8 cellular contexts compared by ENCODE assay signal in genomic region chr19:43532962-43533545, GRCh38. TPM values are rescaled to one million over a fixed set of nuclear protein-coding genes. Genes with fewer than 3 reads are reported as not detected.
DNase-seq lines count a peak whose midpoint lies in the region; ATAC-seq and TF ChIP-seq lines count a peak whose summit lies in the region.

TSS of gene ZNF575 (plus strand) at chr19:43533188. CDS start at chr19:43534423, 1,235 bp downstream.

- H3K4me1 ChIP-seq in adipocyte (ENCODE audit: control insufficient read depth, insufficient read depth, low read length) (peaks cover 13% of the 10 kb centered on the region), heart right ventricle (peaks cover 0 to 35% (median 12%) of the 10 kb centered on the region in 9 donors), upper lobe of right lung (peaks cover 12% of the 10 kb centered on the region)

- H3K27me3 ChIP-seq in adipocyte (replicated peaks; ENCODE audit: control insufficient read depth, insufficient read depth, low read length): no peaks in the 10 kb centered on the region
- H3K27me3 ChIP-seq in heart right ventricle: no peaks in the 10 kb centered on the region
- no peaks in the 10 kb centered on the region for H3K27me3 ChIP-seq in upper lobe of right lung

- peak; percentile 96 for DNase-seq in GM10266 (ENCODE audit: extremely low spot score)
- DNase-seq in NCI-H1105 (lab: John Stamatoyannopoulos, UW): peak; percentile 88
- peak; percentile 66 to 86 for DNase-seq in SW 1271 (lab: John Stamatoyannopoulos, UW)
- DNase-seq in adipocyte (ENCODE audit: low read depth): peak; percentile 96
- peak; percentile 89 to 94 for DNase-seq in heart right ventricle
- peak; percentile 96 for DNase-seq in posterior vena cava (ENCODE audit: low spot score)
- DNase-seq in upper lobe of right lung: peak; percentile 94

- H3K27ac ChIP-seq in heart right ventricle: peak within 1 kb of the TSS; percentile 66 to 96 (median 89)
- H3K27ac ChIP-seq in upper lobe of right lung: peak within 1 kb of the TSS; percentile 80

- intact Hi-C loops in heart right ventricle (cut with DNase I) (loop anchor here in 6 of 10 donors (5.0 to 10.0 kb wide), 4 partner anchors 62 to 132 kb away; partner anchors contain the start of genes IRGQ (in 4 of the 6) and ZNF576 (in 4 of the 6)), posterior vena cava (cut with DNase I) (loop anchor here in 1 of 2 donors (10.0 kb wide), 1 partner anchor 62 kb away; the partner anchor contains the start of genes IRGQ and ZNF576), upper lobe of right lung (cut with DNase I) (no loop called here)

- H3K4me3 ChIP-seq in adipocyte (ENCODE audit: low read length) (peak within 1 kb of the TSS; percentile 89), heart right ventricle (peak within 1 kb of the TSS; percentile 48 to 74 (median 61)), upper lobe of right lung (peak within 1 kb of the TSS; percentile 68)

- ATAC-seq in HG02623 (IDR thresholded peaks at IDR 0.05; ENCODE audit: unreplicated experiment) (peak; percentile 52), heart right ventricle (peak; percentile 72 to 88 (median 80)), upper lobe of right lung (peak; percentile 81)

- 0% methylated on average over 47 of the region's 47 CpGs for WGBS in heart right ventricle, 2 donors

- no peaks in the 10 kb centered on the region for H3K9me3 ChIP-seq in adipocyte (ENCODE audit: control insufficient read depth, low read length)
- no peaks in the 10 kb centered on the region for H3K9me3 ChIP-seq in heart right ventricle
- no peaks in the 10 kb centered on the region for H3K9me3 ChIP-seq in upper lobe of right lung

- peak within 1 kb of the TSS; percentile 83 for H3K9ac ChIP-seq in adipocyte (ENCODE audit: low read length)

- no peak for TF ChIP-seq CTCF in GM10266 (IDR thresholded peaks at IDR 0.05; ENCODE audit: control insufficient read depth, insufficient read depth, low read depth, missing control alignments)
- peak in 2 of 9 donors; percentile 7 to 13 for TF ChIP-seq CTCF in heart right ventricle (IDR thresholded peaks at IDR 0.05)
- TF ChIP-seq CTCF in upper lobe of right lung (IDR thresholded peaks at IDR 0.05): peak; percentile 11

- H3K36me3 ChIP-seq in adipocyte (ENCODE audit: control insufficient read depth, insufficient read depth, low read length, severe bottlenecking) (peaks cover 5% of the 10 kb centered on the region), heart right ventricle (peaks cover 0 to 14% (median 4%) of the 10 kb centered on the region in 9 donors), upper lobe of right lung (peaks cover 6% of the 10 kb centered on the region)

RNA-seq across cellular contexts. Expression of gene ZNF575, which starts in this region (rescaled TPM):
- total RNA-seq in heart right ventricle: 1 to 10 TPM in 7 of 10 donors, under 1 TPM in 3; 0.45 to 2.0 (median 1.3) TPM
- polyA plus RNA-seq in heart right ventricle: under 1 TPM; 0.54 to 0.80 TPM
- total RNA-seq in posterior vena cava: 1 to 10 TPM; 2.1 to 3.4 TPM
- total RNA-seq in upper lobe of right lung: 2.3 TPM

Comparison
In these comparisons a context has a peak if more than half of its experiments do, and no peak if none do; other contexts are left out.
1. Peak in every context shown above with its lines: DNase-seq, ATAC-seq, H3K4me3 ChIP-seq and H3K27ac ChIP-seq.